10 cellular contexts compared by ENCODE assay signal in genomic region chr1:20590313-20590777, GRCh38. TPM values are rescaled to one million over a fixed set of nuclear protein-coding genes. Genes with fewer than 3 reads are reported as not detected.
A peak's percentile ranks its signal among the peaks of the same experiment; 100 is the strongest.
DNase-seq lines count a peak whose midpoint lies in the region; ATAC-seq, FAIRE-seq and TF ChIP-seq lines count a peak whose summit lies in the region.
"Had no signal": no experiment of that assay in that cellular context is flagged by ENCODE, and none has a peak within 500 bp of the region (broad histone marks: within the 10 kb centered on the region; RNA-seq: fewer than 3 reads in every experiment).

No MANE protein-coding gene starts in this region.

- in situ Hi-C loops in HepG2 (cut with HindIII; ENCODE audit: extremely low pct_ligation_motif_present, low pct_unique_long_range_greater_than_20kb): no loop called here

- TF ChIP-seq CTCF in HepG2 (CRISPR knock-in tag; IDR thresholded peaks at IDR 0.05) (no peak), kidney (IDR thresholded peaks at IDR 0.05; ENCODE audit: borderline replicate concordance, extremely low read depth, insufficient read depth) (no peak)

- peak overlapping the region; percentile 91 for H3K27ac Mint-ChIP-seq in dendritic cell treated with granulocyte-macrophage colony-stimulating factor and Interleukin-4, amounts not matched to agents 40 ng/mL and 50 ng/mL, for 4 days
- H3K27ac Mint-ChIP-seq: activated naive CD4-positive, alpha-beta T cell treated with anti-CD3 and anti-CD28 coated beads, Interleukin-2, amount 10 ng/mL, durations not matched to agents 7 days and 5 days had no signal

- H3K79me2 ChIP-seq in HepG2 (ENCODE audit: insufficient read depth, low read length): no peaks in the 10 kb centered on the region

- H3K36me3 Mint-ChIP-seq in dendritic cell treated with granulocyte-macrophage colony-stimulating factor and Interleukin-4, amounts not matched to agents 40 ng/mL and 50 ng/mL, for 4 days (ENCODE audit: low read depth): peaks cover 45% of the 10 kb centered on the region
- H3K36me3 Mint-ChIP-seq: activated naive CD4-positive, alpha-beta T cell treated with anti-CD3 and anti-CD28 coated beads, Interleukin-2, amount 10 ng/mL, durations not matched to agents 7 days and 5 days had no signal

- H2AFZ ChIP-seq in HepG2 (ENCODE audit: low read length): no peak overlapping the region

- TF ChIP-seq EP300 in HepG2 (IDR thresholded peaks at IDR 0.05; ENCODE audit: low read depth in 2 of 2, low read length in 2 of 2) (no peak), HepG2 (CRISPR knock-in tag; IDR thresholded peaks at IDR 0.05; ENCODE audit: borderline replicate concordance) (no peak)

- peak overlapping the region; percentile 86 for H3K4me3 Mint-ChIP-seq in dendritic cell treated with granulocyte-macrophage colony-stimulating factor and Interleukin-4, amounts not matched to agents 40 ng/mL and 50 ng/mL, for 4 days
- H3K4me3 Mint-ChIP-seq: activated naive CD4-positive, alpha-beta T cell treated with anti-CD3 and anti-CD28 coated beads, Interleukin-2, amount 10 ng/mL, durations not matched to agents 7 days and 5 days had no signal

- POLR2A ChIA-PET in HepG2 (lab: Yijun Ruan, JAX): interaction anchor here (1.0 to 3.2 kb wide), 6 partner anchors 13 to 70 kb away, joined by 3 to 23 read pairs (median 8); partner anchors contain the start of genes FAM43B and PINK1

- peak; percentile 57 for DNase-seq in NK-92 treated with Interleukin-12 subunit alpha and Interleukin-12 subunit beta, amount 100 ng/mL, for 24 hours (lab: John Stamatoyannopoulos, UW)
- no peak for DNase-seq in NK-92 (lab: John Stamatoyannopoulos, UW; ENCODE audit: unreplicated experiment)
- peak; percentile 55 for DNase-seq in HepG2 (ENCODE audit: low spot score)
- DNase-seq in kidney: no peak
- DNase-seq in COLO668 (lab: John Stamatoyannopoulos, UW; ENCODE audit: unreplicated experiment): no peak
- DNase-seq in 8988T: no peak
- DNase-seq: activated naive CD4-positive, alpha-beta T cell treated with anti-CD3 and anti-CD28 coated beads, Interleukin-2, amount 10 ng/mL, durations not matched to agents 7 days and 5 days had no signal

- no TSS peak for BruUV-seq in HepG2 (replicated peaks; lab: Mats Ljungman, UMichigan)

- H3K27ac ChIP-seq in HepG2 (ENCODE audit: extremely low read length, insufficient read depth, low read length) (no peak overlapping the region), kidney (ENCODE audit: low read depth in 2 of 2, low read length in 2 of 2) (peak overlapping the region in 1 of 2 donors; percentile 85)

- peaks cover 1 to 15% of the 10 kb centered on the region in 2 experiments; a peak in 3 of 5 replicates for H3K27me3 ChIP-seq in HepG2 (ENCODE audit: control insufficient read depth in 1 of 2, insufficient read depth in 2 of 2, low read length in 2 of 2)

- no peaks in the 10 kb centered on the region for H4K20me1 ChIP-seq in HepG2 (ENCODE audit: insufficient read depth, low read length)

- peak overlapping the region; percentile 66 for H3K4me2 ChIP-seq in HepG2 (ENCODE audit: low read depth, low read length)

- WGBS in HepG2 (ENCODE audit: low lambda C conversion rate): 8% methylated on average over 6 of the region's 7 CpGs

- H3K36me3 ChIP-seq in HepG2 (replicated peaks in 1 of 2; ENCODE audit: control insufficient read depth in 1 of 2, insufficient read depth in 2 of 2, low read length in 2 of 2) (no peaks in the 10 kb centered on the region), kidney (ENCODE audit: control insufficient read depth in 1 of 2, insufficient read depth in 2 of 2, low read length in 2 of 2) (no peaks in the 10 kb centered on the region)

- peaks cover 71% of the 10 kb centered on the region for H3K4me1 Mint-ChIP-seq in dendritic cell treated with granulocyte-macrophage colony-stimulating factor and Interleukin-4, amounts not matched to agents 40 ng/mL and 50 ng/mL, for 4 days (ENCODE audit: low read depth)

- ATAC-seq in HepG2 (peak; percentile 67), GM21825 (IDR thresholded peaks at IDR 0.05; ENCODE audit: unreplicated experiment) (no peak)
- ATAC-seq: esophagus mucosa had no signal

- H3K4me3 ChIP-seq in HepG2 (replicated peaks in 1 of 3; ENCODE audit: insufficient read depth in 1 of 3, low read depth in 2 of 3, low read length in 3 of 3): peak overlapping the region in 1 of 3 experiments; percentile 7; a peak in 1 of 6 replicates
- H3K4me3 ChIP-seq in kidney (ENCODE audit: low read length in 2 of 2): peak overlapping the region in 1 of 2 donors; percentile 57

- peaks cover 1% of the 10 kb centered on the region for H3K27me3 Mint-ChIP-seq in dendritic cell treated with granulocyte-macrophage colony-stimulating factor and Interleukin-4, amounts not matched to agents 40 ng/mL and 50 ng/mL, for 4 days

- CTCF ChIA-PET in HepG2 (lab: Yijun Ruan, JAX; ENCODE audit: low intra/inter-chr PET ratio, low total read pairs): no interaction called here

- H3K9me3 ChIP-seq in HepG2 (ENCODE audit: low read length) (no peaks in the 10 kb centered on the region), kidney (ENCODE audit: control insufficient read depth in 1 of 2, low read length in 2 of 2) (no peaks in the 10 kb centered on the region)

- intact Hi-C loops in dendritic cell treated with granulocyte-macrophage colony-stimulating factor and Interleukin-4, amounts not matched to agents 40 ng/mL and 50 ng/mL, for 4 days (cut with micrococcal nuclease): no loop called here
- intact Hi-C loops in HepG2 (cut with micrococcal nuclease; ENCODE audit: unreplicated experiment): no loop called here
- intact Hi-C loops in kidney (cut with DNase I): no loop called here

- FAIRE-seq in HepG2 (lab: Jason Lieb, UNC) (peak; percentile 21), kidney (lab: Jason Lieb, UNC) (no peak)

- H3K9me3 Mint-ChIP-seq in dendritic cell treated with granulocyte-macrophage colony-stimulating factor and Interleukin-4, amounts not matched to agents 40 ng/mL and 50 ng/mL, for 4 days: no peaks in the 10 kb centered on the region
- H3K9me3 Mint-ChIP-seq: activated naive CD4-positive, alpha-beta T cell treated with anti-CD3 and anti-CD28 coated beads, Interleukin-2, amount 10 ng/mL, durations not matched to agents 7 days and 5 days had no signal

- TF ChIP-seq POLR2A in HepG2 (IDR thresholded peaks at IDR 0.05; ENCODE audit: insufficient read depth in 1 of 2, low read depth in 2 of 2, low read length in 2 of 2): no peak

- no peak for TF ChIP-seq RAD21 in HepG2 (CRISPR knock-in tag; IDR thresholded peaks at IDR 0.05)

- H3K4me1 ChIP-seq in HepG2 (ENCODE audit: insufficient read depth, low read length) (peaks cover 34% of the 10 kb centered on the region), kidney (ENCODE audit: control insufficient read depth in 1 of 2, insufficient read depth in 1 of 2, low read depth in 1 of 2, low read length in 2 of 2) (peaks cover 4 to 18% of the 10 kb centered on the region in 2 donors)

- no peak overlapping the region for H3K9ac ChIP-seq in HepG2 (ENCODE audit: insufficient read depth, low read depth, low read length)
- peak overlapping the region in 1 of 2 donors; percentile 34 for H3K9ac ChIP-seq in kidney (ENCODE audit: low read length in 2 of 2)

RNA-seq across cellular contexts. Expression of gene CDA, which starts 1.4 kb away (rescaled TPM):
- total RNA-seq in HepG2 (2016; rRNA removed; fragmentation: Illumina TruSeq; extraction: Trizol) (0.66 and 0.72 TPM in 2 replicates), kidney (6.0 TPM)
- 0.40 and 0.62 TPM in 2 replicates for total RNA-seq in HepG2 (2016; cell fraction: cytosol; rRNA removed; fragmentation: Illumina TruSeq; extraction: Trizol; ENCODE audit: low read depth)
- total RNA-seq in HepG2 (2016; cell fraction: insoluble cytoplasmic fraction; rRNA removed; fragmentation: Illumina TruSeq; extraction: Trizol): 0.26 and 0.98 TPM in 2 replicates
- total RNA-seq in HepG2 (2016; cell fraction: membrane; rRNA removed; fragmentation: Illumina TruSeq; extraction: Trizol): 0.71 and 1.00 TPM in 2 replicates
- not detected in 2 replicates for total RNA-seq in HepG2 (2016; cell fraction: nucleus; rRNA removed; fragmentation: Illumina TruSeq; extraction: Trizol)
- polyA plus RNA-seq in HepG2 (2011; rRNA removed) (2.1 and 5.2 TPM in 2 replicates), kidney (ENCODE audit: insufficient read depth, low read depth, low replicate concordance) (29.9 TPM)
- polyA plus RNA-seq in HepG2 (2011; cell fraction: cytosol; rRNA removed): 5.2 and 6.4 TPM in 2 replicates
- 1.3 and 1.6 TPM in 2 replicates for polyA plus RNA-seq in HepG2 (2011; cell fraction: nucleus; rRNA removed)
- 4.3 and 8.5 TPM in 2 replicates for polyA plus RNA-seq in HepG2 (2012)
- 2.2 and 2.3 TPM in 2 replicates for polyA plus RNA-seq in HepG2 (2016; cell fraction: cytosol; fragmentation: Illumina TruSeq; extraction: Trizol; ENCODE audit: low read depth)
- 1.2 and 1.3 TPM in 2 replicates for polyA plus RNA-seq in HepG2 (2016; cell fraction: insoluble cytoplasmic fraction; fragmentation: Illumina TruSeq; extraction: Trizol; ENCODE audit: low read depth)
- polyA plus RNA-seq in HepG2 (2016; cell fraction: membrane; fragmentation: Illumina TruSeq; extraction: Trizol; ENCODE audit: low read depth): 2.1 TPM in 2 replicates
- polyA plus RNA-seq in HepG2 (2016; cell fraction: nucleus; fragmentation: Illumina TruSeq; extraction: Trizol; ENCODE audit: insufficient read depth, low read depth): 0.87 and 0.89 TPM in 2 replicates
- polyA minus RNA-seq in HepG2 (2011; rRNA and poly(A)+ RNA removed; ENCODE audit: low replicate concordance): 2.3 and 70.1 TPM in 2 replicates
- 1.9 and 6.0 TPM in 2 replicates for polyA minus RNA-seq in HepG2 (2011; cell fraction: cytosol; rRNA and poly(A)+ RNA removed)
- 0.64 TPM in 1 of 2 replicates, not detected in the other for polyA minus RNA-seq in HepG2 (2011; cell fraction: nucleus; rRNA and poly(A)+ RNA removed)

RNA-seq across cellular contexts. Expression of gene FAM43B, which starts 38.0 kb away (rescaled TPM):
- total RNA-seq in HepG2 (2016; rRNA removed; fragmentation: Illumina TruSeq; extraction: Trizol): 3.2 and 3.7 TPM in 2 replicates
- total RNA-seq in HepG2 (2016; cell fraction: cytosol; rRNA removed; fragmentation: Illumina TruSeq; extraction: Trizol; ENCODE audit: low read depth): 1.1 TPM in 2 replicates
- total RNA-seq in HepG2 (2016; cell fraction: insoluble cytoplasmic fraction; rRNA removed; fragmentation: Illumina TruSeq; extraction: Trizol): 2.7 and 3.7 TPM in 2 replicates
- 2.0 and 2.1 TPM in 2 replicates for total RNA-seq in HepG2 (2016; cell fraction: membrane; rRNA removed; fragmentation: Illumina TruSeq; extraction: Trizol)
- 2.1 and 2.2 TPM in 2 replicates for total RNA-seq in HepG2 (2016; cell fraction: nucleus; rRNA removed; fragmentation: Illumina TruSeq; extraction: Trizol)
- 0.63 and 0.80 TPM in 2 replicates for polyA plus RNA-seq in HepG2 (2011; rRNA removed)
- 0.45 and 0.85 TPM in 2 replicates for polyA plus RNA-seq in HepG2 (2011; cell fraction: cytosol; rRNA removed)
- polyA plus RNA-seq in HepG2 (2011; cell fraction: nucleus; rRNA removed): 2.0 and 2.2 TPM in 2 replicates
- polyA plus RNA-seq in HepG2 (2012): 1.4 and 1.7 TPM in 2 replicates
- polyA plus RNA-seq in HepG2 (2016; cell fraction: cytosol; fragmentation: Illumina TruSeq; extraction: Trizol; ENCODE audit: low read depth): 0.42 and 0.66 TPM in 2 replicates
- 4.4 and 6.4 TPM in 2 replicates for polyA plus RNA-seq in HepG2 (2016; cell fraction: insoluble cytoplasmic fraction; fragmentation: Illumina TruSeq; extraction: Trizol; ENCODE audit: low read depth)
- 1.0 and 1.4 TPM in 2 replicates for polyA plus RNA-seq in HepG2 (2016; cell fraction: membrane; fragmentation: Illumina TruSeq; extraction: Trizol; ENCODE audit: low read depth)
- polyA plus RNA-seq in HepG2 (2016; cell fraction: nucleus; fragmentation: Illumina TruSeq; extraction: Trizol; ENCODE audit: insufficient read depth, low read depth): 4.9 and 5.8 TPM in 2 replicates
- 2.0 TPM in 1 of 2 replicates, not detected in the other for polyA minus RNA-seq in HepG2 (2011; rRNA and poly(A)+ RNA removed; ENCODE audit: low replicate concordance)
- polyA minus RNA-seq in HepG2 (2011; cell fraction: cytosol; rRNA and poly(A)+ RNA removed): 1.8 and 2.3 TPM in 2 replicates
- 1.4 and 2.2 TPM in 2 replicates for polyA minus RNA-seq in HepG2 (2011; cell fraction: nucleus; rRNA and poly(A)+ RNA removed)
- 2.5 TPM for total RNA-seq in kidney
- 1.7 TPM for polyA plus RNA-seq in kidney (ENCODE audit: insufficient read depth, low read depth, low replicate concordance)

RNA-seq across cellular contexts. Expression of gene PINK1, which starts 42.9 kb away (rescaled TPM):
- 13.1 and 15.3 TPM in 2 replicates for total RNA-seq in HepG2 (2016; rRNA removed; fragmentation: Illumina TruSeq; extraction: Trizol)
- 5.6 and 6.1 TPM in 2 replicates for total RNA-seq in HepG2 (2016; cell fraction: cytosol; rRNA removed; fragmentation: Illumina TruSeq; extraction: Trizol; ENCODE audit: low read depth)
- total RNA-seq in HepG2 (2016; cell fraction: insoluble cytoplasmic fraction; rRNA removed; fragmentation: Illumina TruSeq; extraction: Trizol): 13.5 and 15.3 TPM in 2 replicates
- total RNA-seq in HepG2 (2016; cell fraction: membrane; rRNA removed; fragmentation: Illumina TruSeq; extraction: Trizol): 11.1 and 11.3 TPM in 2 replicates
- total RNA-seq in HepG2 (2016; cell fraction: nucleus; rRNA removed; fragmentation: Illumina TruSeq; extraction: Trizol): 6.6 and 7.9 TPM in 2 replicates
- polyA plus RNA-seq in HepG2 (2011; rRNA removed): 16.1 and 22.2 TPM in 2 replicates
- 18.4 and 20.0 TPM in 2 replicates for polyA plus RNA-seq in HepG2 (2011; cell fraction: cytosol; rRNA removed)
- polyA plus RNA-seq in HepG2 (2011; cell fraction: nucleus; rRNA removed): 9.4 and 14.0 TPM in 2 replicates
- polyA plus RNA-seq in HepG2 (2012): 16.1 and 27.7 TPM in 2 replicates
- polyA plus RNA-seq in HepG2 (2016; cell fraction: cytosol; fragmentation: Illumina TruSeq; extraction: Trizol; ENCODE audit: low read depth): 5.1 and 5.5 TPM in 2 replicates
- 11.4 and 13.0 TPM in 2 replicates for polyA plus RNA-seq in HepG2 (2016; cell fraction: insoluble cytoplasmic fraction; fragmentation: Illumina TruSeq; extraction: Trizol; ENCODE audit: low read depth)
- polyA plus RNA-seq in HepG2 (2016; cell fraction: membrane; fragmentation: Illumina TruSeq; extraction: Trizol; ENCODE audit: low read depth): 6.7 and 7.8 TPM in 2 replicates
- polyA plus RNA-seq in HepG2 (2016; cell fraction: nucleus; fragmentation: Illumina TruSeq; extraction: Trizol; ENCODE audit: insufficient read depth, low read depth): 7.1 and 7.2 TPM in 2 replicates
- 18.7 and 37.0 TPM in 2 replicates for polyA minus RNA-seq in HepG2 (2011; rRNA and poly(A)+ RNA removed; ENCODE audit: low replicate concordance)
- 6.9 and 10.6 TPM in 2 replicates for polyA minus RNA-seq in HepG2 (2011; cell fraction: cytosol; rRNA and poly(A)+ RNA removed)
- 5.0 and 6.5 TPM in 2 replicates for polyA minus RNA-seq in HepG2 (2011; cell fraction: nucleus; rRNA and poly(A)+ RNA removed)
- 72.7 TPM for total RNA-seq in kidney
- polyA plus RNA-seq in kidney (ENCODE audit: insufficient read depth, low read depth, low replicate concordance): 156 TPM

Comparison
In these comparisons a context has a peak if more than half of its experiments do, and no peak if none do; other contexts are left out.
1. DNase-seq: peak in NK-92 treated with Interleukin-12 subunit alpha and Interleukin-12 subunit beta, amount 100 ng/mL, for 24 hours (single experiment) and HepG2 (single experiment); none in NK-92 (single experiment), kidney (single experiment), COLO668 (single experiment) and 8988T (single experiment).